8 cellular contexts compared by ENCODE assay signal in the genomic region with DNA sequence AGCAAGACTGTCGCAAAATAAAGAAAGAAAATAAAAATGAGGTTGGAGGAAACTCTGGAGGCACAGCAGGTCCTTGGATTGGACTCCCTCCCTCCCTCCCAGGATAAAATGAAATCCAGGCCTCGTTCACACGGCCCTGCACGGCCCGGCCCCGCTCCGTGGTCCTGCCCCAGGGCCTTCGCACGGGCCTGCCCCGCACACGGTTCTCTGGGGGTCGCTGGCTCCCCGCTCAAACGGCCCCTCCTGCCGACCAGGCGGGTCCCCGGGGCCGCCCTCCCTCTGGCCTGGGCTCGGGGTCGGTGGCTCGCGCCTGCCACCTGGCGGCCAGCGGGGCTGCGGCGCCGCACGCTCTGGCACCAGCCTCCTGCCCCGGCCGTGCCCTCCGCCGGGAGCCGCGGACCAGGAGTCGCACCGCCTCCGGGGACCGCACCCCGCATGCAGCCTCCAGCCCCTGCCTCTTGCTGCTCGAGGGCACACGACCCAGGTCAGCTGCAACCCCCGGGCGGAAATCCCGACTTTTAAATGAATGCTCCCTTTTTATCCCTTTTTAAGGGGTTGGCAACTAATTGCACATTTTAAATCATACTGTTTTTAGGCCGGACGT. TPM values are rescaled to one million over a fixed set of nuclear protein-coding genes. Genes with fewer than 3 reads are reported as not detected.
DNase-seq lines count a peak whose midpoint lies in the region; ATAC-seq, FAIRE-seq and TF ChIP-seq lines count a peak whose summit lies in the region.

No MANE protein-coding gene starts in this region.

- H3K9me3 Mint-ChIP-seq in osteocyte (ENCODE audit: unreplicated experiment) = no peaks in the 10 kb centered on the region

- H3K27me3 ChIP-seq in Peyer's patch (no peaks in the 10 kb centered on the region), testis (no peaks in the 10 kb centered on the region)

- peak; percentile 97 to 99 (median 98) for TF ChIP-seq CTCF in Peyer's patch (IDR thresholded peaks at IDR 0.05)
- peak; percentile 98 for TF ChIP-seq CTCF in osteocyte (IDR thresholded peaks at IDR 0.05)
- TF ChIP-seq CTCF in testis (IDR thresholded peaks at IDR 0.05) = peak; percentile 95 to 98 (median 98)

- H3K27me3 Mint-ChIP-seq in osteocyte (ENCODE audit: unreplicated experiment) = no peaks in the 10 kb centered on the region

- H3K4me3 Mint-ChIP-seq in osteocyte (ENCODE audit: unreplicated experiment) = peak overlapping the region; percentile 50

- peaks cover 23% of the 10 kb centered on the region for H3K4me1 Mint-ChIP-seq in osteocyte (ENCODE audit: unreplicated experiment)

- H3K36me3 Mint-ChIP-seq in osteocyte (ENCODE audit: unreplicated experiment) = peaks cover 8% of the 10 kb centered on the region

- no peak overlapping the region for H3K27ac Mint-ChIP-seq in osteocyte (ENCODE audit: unreplicated experiment)

- peak overlapping the region in 1 of 4 donors; percentile 44 for H3K27ac ChIP-seq in Peyer's patch
- no peak overlapping the region for H3K27ac ChIP-seq in testis

- peak overlapping the region; percentile 7 to 54 (median 28) for H3K4me3 ChIP-seq in Peyer's patch
- H3K4me3 ChIP-seq in testis = peak overlapping the region; percentile 12 to 45

- peak; percentile 47 for ATAC-seq in HG03457 (IDR thresholded peaks at IDR 0.05; ENCODE audit: unreplicated experiment)

- FAIRE-seq in frontal cortex (lab: Jason Lieb, UNC) = no peak

- peaks cover 0 to 10% (median 0%) of the 10 kb centered on the region in 3 donors for H3K36me3 ChIP-seq in Peyer's patch
- H3K36me3 ChIP-seq in testis (ENCODE audit: low read depth, missing control alignments) = no peaks in the 10 kb centered on the region

- H3K4me1 ChIP-seq in Peyer's patch = peaks cover 4 to 24% (median 8%) of the 10 kb centered on the region in 4 donors
- H3K4me1 ChIP-seq in testis = peaks cover 5% of the 10 kb centered on the region

- WGBS in testis, 2 donors = 0 to 1% methylated on average over 24 to 46 of the region's 46 CpGs

- intact Hi-C loops in testis (cut with DNase I; ENCODE audit: low total_unique reads) = loop anchor here (5.0 kb wide), 1 partner anchor 55 kb away; the partner anchor contains the start of gene ARID3A

- H3K9me3 ChIP-seq in Peyer's patch = no peaks in the 10 kb centered on the region
- H3K9me3 ChIP-seq in testis = no peaks in the 10 kb centered on the region

- DNase-seq in NCI-H345 (lab: John Stamatoyannopoulos, UW) (peak; percentile 63), NCI-H345 treated with DMSO at 0.1 percent for 48 hours (lab: John Stamatoyannopoulos, UW; ENCODE audit: unreplicated experiment) (no peak), Peyer's patch (peak; percentile 67 to 88 (median 86)), frontal cortex (ENCODE audit: low spot score in 2 of 2) (peak; percentile 97 to 98), osteocyte (ENCODE audit: extremely low spot score, unreplicated experiment) (peak; percentile 93), testis (peak; percentile 73)
- DNase-seq in activated effector memory CD4-positive, alpha-beta T cell treated with anti-CD3 and anti-CD28 coated beads, Interleukin-2, amount 50 U/mL, for 16 hours = peak; percentile 92

- TF ChIP-seq POLR2A in Peyer's patch (IDR thresholded peaks at IDR 0.05) (no peak), testis (IDR thresholded peaks at IDR 0.05) (no peak)

RNA-seq across cellular contexts. Expression of gene WDR18, which starts 1.5 kb away (rescaled TPM):
- 10 to 100 TPM; 26.4 to 58.8 (median 40.5) TPM for total RNA-seq in Peyer's patch
- total RNA-seq in frontal cortex = 45.7 TPM
- total RNA-seq in osteocyte = 60.2 and 61.2 TPM in 2 replicates
- total RNA-seq in testis = 100 to 1,000 TPM in 1 of 2 donors, 10 to 100 TPM in 1; 70.9 to 108 TPM
- polyA plus RNA-seq in testis (ENCODE audit: insufficient read depth, low read depth, low replicate concordance) = 38.7 TPM

RNA-seq across cellular contexts. Expression of gene GRIN3B, which starts 17.6 kb away (rescaled TPM):
- total RNA-seq in Peyer's patch = not detected
- total RNA-seq in frontal cortex = under 0.01 TPM
- 0.46 TPM in 1 of 2 replicates, not detected in the other for total RNA-seq in osteocyte
- 1 to 10 TPM; 1.3 to 2.4 TPM for total RNA-seq in testis
- 1.1 TPM for polyA plus RNA-seq in testis (ENCODE audit: insufficient read depth, low read depth, low replicate concordance)

RNA-seq across cellular contexts. Expression of gene TMEM259, which starts 38.3 kb away (rescaled TPM):
- total RNA-seq in Peyer's patch (100 to 1,000 TPM; 287 to 409 (median 366) TPM), frontal cortex (29.3 TPM), osteocyte (149 and 157 TPM in 2 replicates), testis (100 to 1,000 TPM; 339 to 405 TPM)
- polyA plus RNA-seq in testis (ENCODE audit: insufficient read depth, low read depth, low replicate concordance) = 164 TPM

RNA-seq across cellular contexts. Expression of gene RNU6-2, which starts 38.7 kb away (rescaled TPM):
- total RNA-seq in Peyer's patch (not detected), frontal cortex (not detected), osteocyte (not detected in 2 replicates), testis (not detected)
- not detected for polyA plus RNA-seq in testis (ENCODE audit: insufficient read depth, low read depth, low replicate concordance)

RNA-seq across cellular contexts. Expression of gene CNN2, which starts 43.7 kb away (rescaled TPM):
- total RNA-seq in Peyer's patch = 10 to 100 TPM; 20.6 to 47.0 (median 22.6) TPM
- 8.2 TPM for total RNA-seq in frontal cortex
- total RNA-seq in osteocyte = 318 and 327 TPM in 2 replicates
- total RNA-seq in testis = 10 to 100 TPM; 19.1 to 28.0 TPM
- polyA plus RNA-seq in testis (ENCODE audit: insufficient read depth, low read depth, low replicate concordance) = 36.4 TPM
